Comparison of ENCODE assay signal across 15 cellular contexts in the genomic region with DNA sequence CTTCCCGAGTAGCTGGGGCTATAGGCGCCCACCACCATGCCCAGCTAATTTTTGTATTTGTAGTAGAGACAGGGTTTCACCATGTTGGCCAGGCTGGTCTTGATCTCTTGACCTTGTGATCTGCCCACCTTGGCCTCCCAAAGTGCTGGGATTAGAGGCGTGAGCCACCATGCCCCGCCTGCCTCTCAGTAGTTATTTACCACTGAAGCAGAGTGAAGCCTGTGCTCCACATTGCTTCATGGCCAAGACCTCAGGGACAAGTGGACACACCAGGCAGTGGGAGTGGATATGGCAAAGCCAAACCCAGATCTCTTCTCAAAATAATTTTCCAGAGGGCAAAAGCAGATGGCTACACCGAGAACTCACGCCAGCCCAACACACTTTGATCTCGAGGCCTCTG. TPM values are rescaled to one million over a fixed set of nuclear protein-coding genes. Genes with fewer than 3 reads are reported as not detected.
DNase-seq lines count a peak whose midpoint lies in the region; ATAC-seq and TF ChIP-seq lines count a peak whose summit lies in the region.
"Not testable (repeated sequence)": the region's sequence is repeated elsewhere in the genome, so short reads cannot be mapped to it uniquely, and the experiment has no call there.
"Had no signal": no experiment of that assay in that cellular context is flagged by ENCODE, and none has a peak within 500 bp of the region (broad histone marks: within the 10 kb centered on the region; RNA-seq: fewer than 3 reads in every experiment).

No MANE protein-coding gene starts in this region.

- not testable (repeated sequence) for H3K27me3 Mint-ChIP-seq in CD14-positive monocyte (ENCODE audit: low read depth in 3 of 3); immature natural killer cell (ENCODE audit: low read depth in 3 of 3); natural killer cell (ENCODE audit: low read depth in 2 of 2)

- not testable (repeated sequence) for TF ChIP-seq CTCF in CD14-positive monocyte (IDR thresholded peaks at IDR 0.05); GM12875 (IDR thresholded peaks at IDR 0.05; ENCODE audit: borderline replicate concordance, insufficient read depth, low read depth, low read length); natural killer cell (IDR thresholded peaks at IDR 0.05); transverse colon (IDR thresholded peaks at IDR 0.05)

- peak overlapping the region in 3 of 4 donors; percentile 14 to 53 (median 23) for H3K27ac ChIP-seq in transverse colon

- peaks cover 84% of the 10 kb centered on the region for H3K4me1 Mint-ChIP-seq in CD14-positive monocyte
- H3K4me1 Mint-ChIP-seq in immature natural killer cell, result peaks cover 84 to 90% of the 10 kb centered on the region in 2 donors
- peaks cover 64 to 70% of the 10 kb centered on the region in 2 donors for H3K4me1 Mint-ChIP-seq in natural killer cell

- H3K4me3 Mint-ChIP-seq in CD14-positive monocyte, result peak overlapping the region; percentile 88 to 95
- peak overlapping the region; percentile 44 to 75 (median 58) for H3K4me3 Mint-ChIP-seq in immature natural killer cell
- H3K4me3 Mint-ChIP-seq in natural killer cell, result peak overlapping the region; percentile 42

- H3K27me3 ChIP-seq in transverse colon, result not testable (repeated sequence)

- not testable (repeated sequence) for H3K36me3 ChIP-seq in transverse colon

- not testable (repeated sequence) for TF ChIP-seq EP300 in transverse colon (IDR thresholded peaks at IDR 0.05; ENCODE audit: low read depth)

- not testable (repeated sequence) for ATAC-seq in activated naive CD4-positive, alpha-beta T cell treated with anti-CD3 and anti-CD28 coated beads, Interleukin-2, amount 50 U/mL, for 72 hours; natural killer cell

- not testable (repeated sequence) for H3K9me3 ChIP-seq in transverse colon

- not testable (repeated sequence) for TF ChIP-seq POLR2A in transverse colon (IDR thresholded peaks at IDR 0.05)

- intact Hi-C loops in CD14-positive monocyte (cut with micrococcal nuclease); natural killer cell (cut with micrococcal nuclease); transverse colon (cut with DNase I; ENCODE audit: low total_unique reads): not testable (repeated sequence)

- in situ Hi-C loops in transverse colon (cut with MboI; ENCODE audit: low pct_ligation_motif_present in 1 of 4, low pct_unique_long_range_greater_than_20kb in 1 of 4, low sequenced_read_pairs in 3 of 4), result not testable (repeated sequence)

- not testable (repeated sequence) for H3K4me1 ChIP-seq in transverse colon

- not testable (repeated sequence) for DNase-seq in CD14-positive monocyte (ENCODE audit: low spot score); activated naive CD4-positive, alpha-beta T cell treated with anti-CD3 and anti-CD28 coated beads, Interleukin-2, amount 50 U/mL, for 72 hours (ENCODE audit: low spot score in 2 of 2); immature natural killer cell; natural killer cell; transverse colon
- peak; percentile 17 for DNase-seq in MV-4-11 (lab: John Stamatoyannopoulos, UW)

- not testable (repeated sequence) for H3K9me3 Mint-ChIP-seq in CD14-positive monocyte; activated naive CD4-positive, alpha-beta T cell treated with anti-CD3 and anti-CD28 coated beads, Interleukin-2, amount 50 U/mL, for 72 hours; immature natural killer cell; natural killer cell

- H3K4me3 ChIP-seq in GM12875 (ENCODE audit: low read depth, low read length), result peak overlapping the region; percentile 83
- H3K4me3 ChIP-seq in transverse colon, result not testable (repeated sequence)

- WGBS in transverse colon (ENCODE audit: low coverage in 1 of 2), 2 donors, result 83 to 98% methylated on average over 2 to 7 of the region's 7 CpGs

- peak overlapping the region; percentile 98 to 100 (median 99) for H3K27ac Mint-ChIP-seq in CD14-positive monocyte
- peak overlapping the region; percentile 17 to 49 for H3K27ac Mint-ChIP-seq in activated naive CD4-positive, alpha-beta T cell treated with anti-CD3 and anti-CD28 coated beads, Interleukin-2, amount 50 U/mL, for 72 hours
- peak overlapping the region; percentile 76 to 87 (median 84) for H3K27ac Mint-ChIP-seq in immature natural killer cell
- H3K27ac Mint-ChIP-seq in natural killer cell, result peak overlapping the region; percentile 91 to 96

- peaks cover 35 to 50% of the 10 kb centered on the region in 2 donors for H3K36me3 Mint-ChIP-seq in CD14-positive monocyte
- not testable (repeated sequence) for H3K36me3 Mint-ChIP-seq in activated naive CD4-positive, alpha-beta T cell treated with anti-CD3 and anti-CD28 coated beads, Interleukin-2, amount 50 U/mL, for 72 hours; natural killer cell
- H3K36me3 Mint-ChIP-seq in immature natural killer cell, result peaks cover 10 to 14% (median 12%) of the 10 kb centered on the region in 3 donors

RNA-seq across cellular contexts. Expression of a gene that starts 1.2 kb away (rescaled TPM):
- polyA plus RNA-seq in CD14-positive monocyte (100 to 1,000 TPM in 1 of 2 donors, 10 to 100 TPM in 1; 98.4 to 164 TPM), immature natural killer cell (1 to 10 TPM; 5.9 to 7.3 (median 6.5) TPM)
- total RNA-seq in activated naive CD4-positive, alpha-beta T cell treated with anti-CD3 and anti-CD28 coated beads, Interleukin-2, amount 50 U/mL, for 72 hours, result under 1 TPM in 1 of 2 donors, not detected in 1; 0.14 TPM
- total RNA-seq in natural killer cell (1 to 10 TPM; 3.9 to 10.0 (median 8.0) TPM), transverse colon (1 to 10 TPM in 2 of 4 donors, under 1 TPM in 1, not detected in 1; 0.82 to 9.1 (median 2.6) TPM)
- total RNA-seq: A673, Calu3, Daoy, H1, HepG2, HT-29, PC-3 had no signal
- polyA plus RNA-seq: BJ, H1, HepG2 had no signal

RNA-seq across cellular contexts. Expression of a gene that starts 41.8 kb away (rescaled TPM):
- polyA plus RNA-seq in CD14-positive monocyte (under 1 TPM in 1 of 2 donors, not detected in 1; 0.34 TPM), immature natural killer cell (1 to 10 TPM in 1 of 3 donors, under 1 TPM in 1, not detected in 1; 0.54 to 2.1 TPM)
- 1 to 10 TPM; 3.3 to 8.2 TPM for total RNA-seq in activated naive CD4-positive, alpha-beta T cell treated with anti-CD3 and anti-CD28 coated beads, Interleukin-2, amount 50 U/mL, for 72 hours
- total RNA-seq in natural killer cell (1 to 10 TPM; 5.1 to 7.9 (median 6.1) TPM), transverse colon (10 to 100 TPM in 1 of 4 donors, 1 to 10 TPM in 3; 1.5 to 17.0 (median 4.5) TPM)

RNA-seq across cellular contexts. Expression of a gene that starts 48.6 kb away (rescaled TPM):
- polyA plus RNA-seq in CD14-positive monocyte, result 10 to 100 TPM; 12.7 to 19.1 TPM
- 10 to 100 TPM; 49.7 to 52.1 TPM for total RNA-seq in activated naive CD4-positive, alpha-beta T cell treated with anti-CD3 and anti-CD28 coated beads, Interleukin-2, amount 50 U/mL, for 72 hours
- polyA plus RNA-seq in immature natural killer cell, result 10 to 100 TPM; 21.7 to 43.8 (median 27.8) TPM
- 10 to 100 TPM; 44.1 to 64.0 (median 44.2) TPM for total RNA-seq in natural killer cell
- total RNA-seq in transverse colon, result 10 to 100 TPM; 23.6 to 43.8 (median 36.0) TPM

Comparison
In these comparisons a context has a peak if more than half of its experiments do, and no peak if none do; other contexts are left out.
1. H3K27ac Mint-ChIP-seq: peak in every context shown above with its lines; median percentile 99 in CD14-positive monocyte; 94 in natural killer cell; 84 in immature natural killer cell; 33 in activated naive CD4-positive, alpha-beta T cell treated with anti-CD3 and anti-CD28 coated beads, Interleukin-2, amount 50 U/mL, for 72 hours.